ENCODE assay signal across 12 cellular contexts in genomic region chr6:105164418-105164817, GRCh38. TPM values are rescaled to one million over a fixed set of nuclear protein-coding genes. Genes with fewer than 3 reads are reported as not detected.
DNase-seq lines count a peak whose midpoint lies in the region; ATAC-seq lines count a peak whose summit lies in the region.
"Had no signal": no experiment of that assay in that cellular context is flagged by ENCODE, and none has a peak within 500 bp of the region (broad histone marks: within the 10 kb centered on the region; RNA-seq: fewer than 3 reads in every experiment).

No MANE protein-coding gene starts in this region.

- no peak overlapping the region for H3K27ac Mint-ChIP-seq in activated naive CD8-positive, alpha-beta T cell treated with anti-CD3 and anti-CD28 coated beads, Interleukin-2, amount 50 U/mL, for 24 hours
- H3K27ac Mint-ChIP-seq in activated naive CD8-positive, alpha-beta T cell treated with anti-CD3 and anti-CD28 coated beads for 36 hours: no peak overlapping the region
- H3K27ac Mint-ChIP-seq in stimulated activated effector memory CD8-positive, alpha-beta T cell treated with anti-CD3 and anti-CD28 coated beads, Interleukin-12 subunit alpha, Interleukin-12 subunit beta, amount 100 ng/mL, for 72 hours: no peak overlapping the region
- H3K27ac Mint-ChIP-seq in stimulated activated naive B cell treated with anti-CD40 and anti-IgM and Interleukin-4, amounts not matched to agents 10 μg/mL and 1 μg/mL and 100 μg/mL, for 72 hours: no peak overlapping the region
- no peak overlapping the region for H3K27ac Mint-ChIP-seq in activated naive CD4-positive, alpha-beta T cell treated with anti-CD3 and anti-CD28 coated beads, Interleukin-2, amount 50 U/mL, for 72 hours
- H3K27ac Mint-ChIP-seq: activated CD8-positive, alpha-beta T cell treated with anti-CD3 and anti-CD28 coated beads, Interleukin-2, amount 10 ng/mL, durations not matched to agents 7 days and 5 days; T-cell had no signal

- H3K4me1 Mint-ChIP-seq in activated naive CD8-positive, alpha-beta T cell treated with anti-CD3 and anti-CD28 coated beads, Interleukin-2, amount 50 U/mL, for 24 hours: no peaks in the 10 kb centered on the region
- H3K4me1 Mint-ChIP-seq in activated naive CD8-positive, alpha-beta T cell treated with anti-CD3 and anti-CD28 coated beads for 36 hours: no peaks in the 10 kb centered on the region
- H3K4me1 Mint-ChIP-seq in stimulated activated effector memory CD8-positive, alpha-beta T cell treated with anti-CD3 and anti-CD28 coated beads, Interleukin-12 subunit alpha, Interleukin-12 subunit beta, amount 100 ng/mL, for 72 hours: no peaks in the 10 kb centered on the region
- no peaks in the 10 kb centered on the region for H3K4me1 Mint-ChIP-seq in stimulated activated naive B cell treated with anti-CD40 and anti-IgM and Interleukin-4, amounts not matched to agents 10 μg/mL and 1 μg/mL and 100 μg/mL, for 72 hours
- H3K4me1 Mint-ChIP-seq: T-cell had no signal

- H3K9me3 Mint-ChIP-seq in activated naive CD8-positive, alpha-beta T cell treated with anti-CD3 and anti-CD28 coated beads, Interleukin-2, amount 50 U/mL, for 24 hours: no peaks in the 10 kb centered on the region
- no peaks in the 10 kb centered on the region for H3K9me3 Mint-ChIP-seq in activated naive CD8-positive, alpha-beta T cell treated with anti-CD3 and anti-CD28 coated beads for 36 hours
- no peaks in the 10 kb centered on the region for H3K9me3 Mint-ChIP-seq in stimulated activated effector memory CD8-positive, alpha-beta T cell treated with anti-CD3 and anti-CD28 coated beads, Interleukin-12 subunit alpha, Interleukin-12 subunit beta, amount 100 ng/mL, for 72 hours
- H3K9me3 Mint-ChIP-seq in stimulated activated naive B cell treated with anti-CD40 and anti-IgM and Interleukin-4, amounts not matched to agents 10 μg/mL and 1 μg/mL and 100 μg/mL, for 72 hours: no peaks in the 10 kb centered on the region
- H3K9me3 Mint-ChIP-seq in activated naive CD4-positive, alpha-beta T cell treated with anti-CD3 and anti-CD28 coated beads, Interleukin-2, amount 50 U/mL, for 72 hours: no peaks in the 10 kb centered on the region
- H3K9me3 Mint-ChIP-seq: T-cell had no signal

- ATAC-seq in activated naive CD8-positive, alpha-beta T cell treated with anti-CD3 and anti-CD28 coated beads, Interleukin-2, amount 50 U/mL, for 24 hours: peak; percentile 20
- ATAC-seq in stimulated activated effector memory CD8-positive, alpha-beta T cell treated with anti-CD3 and anti-CD28 coated beads, Interleukin-12 subunit alpha, Interleukin-12 subunit beta, amount 100 ng/mL, for 72 hours: peak; percentile 44
- no peak for ATAC-seq in HG03108 (IDR thresholded peaks at IDR 0.05; ENCODE audit: unreplicated experiment)
- ATAC-seq in stimulated activated naive B cell treated with anti-CD40 and anti-IgM and Interleukin-4, amounts not matched to agents 10 μg/mL and 1 μg/mL and 100 μg/mL, for 72 hours (replicated peaks): no peak
- no peak for ATAC-seq in activated naive CD4-positive, alpha-beta T cell treated with anti-CD3 and anti-CD28 coated beads, Interleukin-2, amount 50 U/mL, for 72 hours
- ATAC-seq: activated CD8-positive, alpha-beta T cell treated with anti-CD3 and anti-CD28 coated beads, Interleukin-2, amount 10 ng/mL, durations not matched to agents 7 days and 5 days; pancreas; T-cell had no signal

- H3K36me3 Mint-ChIP-seq in activated naive CD8-positive, alpha-beta T cell treated with anti-CD3 and anti-CD28 coated beads, Interleukin-2, amount 50 U/mL, for 24 hours (ENCODE audit: low read depth): no peaks in the 10 kb centered on the region
- H3K36me3 Mint-ChIP-seq in activated naive CD8-positive, alpha-beta T cell treated with anti-CD3 and anti-CD28 coated beads for 36 hours: no peaks in the 10 kb centered on the region
- no peaks in the 10 kb centered on the region for H3K36me3 Mint-ChIP-seq in stimulated activated effector memory CD8-positive, alpha-beta T cell treated with anti-CD3 and anti-CD28 coated beads, Interleukin-12 subunit alpha, Interleukin-12 subunit beta, amount 100 ng/mL, for 72 hours
- H3K36me3 Mint-ChIP-seq in stimulated activated naive B cell treated with anti-CD40 and anti-IgM and Interleukin-4, amounts not matched to agents 10 μg/mL and 1 μg/mL and 100 μg/mL, for 72 hours: no peaks in the 10 kb centered on the region
- no peaks in the 10 kb centered on the region for H3K36me3 Mint-ChIP-seq in activated naive CD4-positive, alpha-beta T cell treated with anti-CD3 and anti-CD28 coated beads, Interleukin-2, amount 50 U/mL, for 72 hours
- H3K36me3 Mint-ChIP-seq: T-cell had no signal

- H3K4me3 Mint-ChIP-seq in activated naive CD8-positive, alpha-beta T cell treated with anti-CD3 and anti-CD28 coated beads, Interleukin-2, amount 50 U/mL, for 24 hours: no peak overlapping the region
- no peak overlapping the region for H3K4me3 Mint-ChIP-seq in activated naive CD8-positive, alpha-beta T cell treated with anti-CD3 and anti-CD28 coated beads for 36 hours
- no peak overlapping the region for H3K4me3 Mint-ChIP-seq in stimulated activated effector memory CD8-positive, alpha-beta T cell treated with anti-CD3 and anti-CD28 coated beads, Interleukin-12 subunit alpha, Interleukin-12 subunit beta, amount 100 ng/mL, for 72 hours
- no peak overlapping the region for H3K4me3 Mint-ChIP-seq in stimulated activated naive B cell treated with anti-CD40 and anti-IgM and Interleukin-4, amounts not matched to agents 10 μg/mL and 1 μg/mL and 100 μg/mL, for 72 hours
- H3K4me3 Mint-ChIP-seq: activated CD8-positive, alpha-beta T cell treated with anti-CD3 and anti-CD28 coated beads, Interleukin-2, amount 10 ng/mL, durations not matched to agents 7 days and 5 days; T-cell had no signal

- DNase-seq in activated naive CD8-positive, alpha-beta T cell treated with anti-CD3 and anti-CD28 coated beads, Interleukin-2, amount 50 U/mL, for 24 hours: no peak
- no peak for DNase-seq in activated naive CD8-positive, alpha-beta T cell treated with anti-CD3 and anti-CD28 coated beads for 36 hours
- DNase-seq in RPMI7951 (ENCODE audit: low read depth) (peak; percentile 73), foreskin melanocyte (peak; percentile 85)
- no peak for DNase-seq in stimulated activated effector memory CD8-positive, alpha-beta T cell treated with anti-CD3 and anti-CD28 coated beads, Interleukin-12 subunit alpha, Interleukin-12 subunit beta, amount 100 ng/mL, for 72 hours (ENCODE audit: low spot score in 2 of 2)
- DNase-seq in stimulated activated naive B cell treated with anti-CD40 and anti-IgM and Interleukin-4, amounts not matched to agents 10 μg/mL and 1 μg/mL and 100 μg/mL, for 72 hours: no peak
- no peak for DNase-seq in activated naive CD4-positive, alpha-beta T cell treated with anti-CD3 and anti-CD28 coated beads, Interleukin-2, amount 50 U/mL, for 72 hours (ENCODE audit: low spot score in 2 of 2)
- DNase-seq: activated CD8-positive, alpha-beta T cell treated with anti-CD3 and anti-CD28 coated beads, Interleukin-2, amount 10 ng/mL, durations not matched to agents 7 days and 5 days; adrenal gland; pancreas; T-cell had no signal

- peaks cover 21% of the 10 kb centered on the region for H3K27me3 Mint-ChIP-seq in activated naive CD8-positive, alpha-beta T cell treated with anti-CD3 and anti-CD28 coated beads, Interleukin-2, amount 50 U/mL, for 24 hours
- H3K27me3 Mint-ChIP-seq in activated naive CD8-positive, alpha-beta T cell treated with anti-CD3 and anti-CD28 coated beads for 36 hours: peaks cover 33% of the 10 kb centered on the region
- H3K27me3 Mint-ChIP-seq in stimulated activated naive B cell treated with anti-CD40 and anti-IgM and Interleukin-4, amounts not matched to agents 10 μg/mL and 1 μg/mL and 100 μg/mL, for 72 hours: peaks cover 12 to 42% of the 10 kb centered on the region in 2 donors

RNA-seq across cellular contexts. Expression of gene POPDC3, which starts 15.4 kb away (rescaled TPM):
- not detected for total RNA-seq in activated naive CD8-positive, alpha-beta T cell treated with anti-CD3 and anti-CD28 coated beads for 36 hours
- total RNA-seq in RPMI7951 (2014; rRNA removed; shearing (Covaris generic)): 63.6 and 66.4 TPM in 2 replicates
- not detected for total RNA-seq in activated naive CD4-positive, alpha-beta T cell treated with anti-CD3 and anti-CD28 coated beads, Interleukin-2, amount 50 U/mL, for 72 hours
- total RNA-seq: activated CD8-positive, alpha-beta T cell treated with anti-CD3 and anti-CD28 coated beads, Interleukin-2, amount 10 ng/mL, durations not matched to agents 7 days and 5 days; T-cell had no signal

Comparison
In these comparisons a context has a peak if more than half of its experiments do, and no peak if none do; other contexts are left out.
1. ATAC-seq: peak in activated naive CD8-positive, alpha-beta T cell treated with anti-CD3 and anti-CD28 coated beads, Interleukin-2, amount 50 U/mL, for 24 hours (single experiment) and stimulated activated effector memory CD8-positive, alpha-beta T cell treated with anti-CD3 and anti-CD28 coated beads, Interleukin-12 subunit alpha, Interleukin-12 subunit beta, amount 100 ng/mL, for 72 hours (single experiment); none in HG03108 (single experiment), stimulated activated naive B cell treated with anti-CD40 and anti-IgM and Interleukin-4, amounts not matched to agents 10 μg/mL and 1 μg/mL and 100 μg/mL, for 72 hours (0 of 2) and activated naive CD4-positive, alpha-beta T cell treated with anti-CD3 and anti-CD28 coated beads, Interleukin-2, amount 50 U/mL, for 72 hours (0 of 2).
2. DNase-seq: peak in RPMI7951 (single experiment) and foreskin melanocyte (single experiment); none in activated naive CD8-positive, alpha-beta T cell treated with anti-CD3 and anti-CD28 coated beads, Interleukin-2, amount 50 U/mL, for 24 hours (single experiment), activated naive CD8-positive, alpha-beta T cell treated with anti-CD3 and anti-CD28 coated beads for 36 hours (single experiment), stimulated activated effector memory CD8-positive, alpha-beta T cell treated with anti-CD3 and anti-CD28 coated beads, Interleukin-12 subunit alpha, Interleukin-12 subunit beta, amount 100 ng/mL, for 72 hours (0 of 2), stimulated activated naive B cell treated with anti-CD40 and anti-IgM and Interleukin-4, amounts not matched to agents 10 μg/mL and 1 μg/mL and 100 μg/mL, for 72 hours (single experiment) and activated naive CD4-positive, alpha-beta T cell treated with anti-CD3 and anti-CD28 coated beads, Interleukin-2, amount 50 U/mL, for 72 hours (0 of 2).
3. RNA of gene POPDC3, which starts 15.4 kb away (total RNA-seq): 63.6 to 66.4 TPM in RPMI7951; not detected in activated naive CD8-positive, alpha-beta T cell treated with anti-CD3 and anti-CD28 coated beads for 36 hours and not detected in activated naive CD4-positive, alpha-beta T cell treated with anti-CD3 and anti-CD28 coated beads, Interleukin-2, amount 50 U/mL, for 72 hours; every median in the first group is over 10 times any median in the second.